Comparison of ENCODE assay signal across 18 cellular contexts in the genomic region with DNA sequence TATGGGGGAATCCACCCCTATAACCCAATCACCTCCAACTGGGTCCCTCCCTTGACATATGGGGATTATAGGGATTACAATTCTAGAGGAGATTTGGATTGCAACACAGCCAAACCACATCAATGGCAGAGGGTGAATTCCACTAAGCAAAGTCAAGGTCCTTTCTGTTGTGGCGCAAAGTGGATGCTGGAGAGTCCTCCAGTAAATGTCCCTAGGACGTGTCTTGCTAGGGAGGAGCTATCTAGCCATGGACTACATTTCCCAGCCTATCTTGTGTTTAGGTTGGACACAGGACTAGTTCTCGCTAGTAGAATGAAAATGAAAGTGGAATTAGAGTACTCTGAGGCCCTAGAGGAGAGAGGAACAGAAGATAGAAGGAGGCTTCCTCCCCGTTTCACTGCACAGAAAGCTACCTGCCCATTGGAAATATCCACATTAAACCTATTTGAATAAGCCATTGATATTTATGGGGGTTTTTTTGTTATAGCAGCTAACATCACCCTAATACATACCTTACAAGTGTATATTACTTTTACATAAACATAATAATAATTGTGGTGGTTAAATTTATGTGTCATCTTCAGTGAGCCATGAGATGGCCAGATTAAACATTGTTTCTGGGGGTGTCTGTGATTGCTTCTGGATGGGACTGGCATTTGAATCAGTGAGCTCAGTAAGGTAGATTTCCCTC.
"Had no signal": no experiment of that assay in that cellular context is flagged by ENCODE, and none has a peak within 500 bp of the region (broad histone marks: within the 10 kb centered on the region; RNA-seq: fewer than 3 reads in every experiment).

No MANE protein-coding gene starts in this region.

- H2AFZ ChIP-seq: neural progenitor cell had no signal

- H3K9me3 ChIP-seq: esophagus squamous epithelium, gastrocnemius medialis, pancreas, suprapubic skin had no signal

- FAIRE-seq: astrocyte, keratinocyte, pancreas had no signal

- H3K36me3 Mint-ChIP-seq: neural progenitor cell, type B pancreatic cell had no signal

- DNase-seq: activated CD4-positive, alpha-beta T cell treated with anti-CD3 and anti-CD28 coated beads for 48 hours; activated CD8-positive, alpha-beta T cell treated with anti-CD3 and anti-CD28 coated beads, Interleukin-2, amount 10 ng/mL, durations not matched to agents 7 days and 5 days; activated naive CD4-positive, alpha-beta T cell treated with Interleukin-2 at 50 U/mL for 16 hours; activated naive CD8-positive, alpha-beta T cell treated with anti-CD3 and anti-CD28 coated beads, Interleukin-2, amount 50 U/mL, for 24 hours; esophagus squamous epithelium; gastrocnemius medialis; heart right ventricle; left ventricle myocardium superior; midbrain; pancreas; stimulated activated CD4-positive, alpha-beta T cell treated with anti-CD3 and anti-CD28 coated beads, Interleukin-2, amount 100 ng/mL, for 48 hours; stimulated activated CD8-positive, alpha-beta memory T cell treated with anti-CD3 and anti-CD28 coated beads, Interleukin-4, amount 100 ng/mL, for 48 hours; stimulated activated naive CD8-positive, alpha-beta T cell treated with anti-CD3 and anti-CD28 coated beads, Interleukin-15, Interleukin-2, amounts not matched to agents 100 U/mL and 50 U/mL, for 24 hours had no signal

- H3K9me3 Mint-ChIP-seq: type B pancreatic cell had no signal

- ATAC-seq: activated CD8-positive, alpha-beta T cell treated with anti-CD3 and anti-CD28 coated beads, Interleukin-2, amount 10 ng/mL, durations not matched to agents 7 days and 5 days; activated naive CD8-positive, alpha-beta T cell treated with anti-CD3 and anti-CD28 coated beads, Interleukin-2, amount 50 U/mL, for 24 hours; gastrocnemius medialis; heart right ventricle; left ventricle myocardium superior; pancreas; stimulated activated naive CD8-positive, alpha-beta T cell treated with anti-CD3 and anti-CD28 coated beads, Interleukin-15, Interleukin-2, amounts not matched to agents 100 U/mL and 50 U/mL, for 24 hours had no signal

- H3K4me3 ChIP-seq: esophagus squamous epithelium, gastrocnemius medialis, heart right ventricle, neural progenitor cell, pancreas, suprapubic skin had no signal

- H3K27ac ChIP-seq: esophagus squamous epithelium, gastrocnemius medialis, heart right ventricle, neural progenitor cell, pancreas, suprapubic skin had no signal

- H3K4me1 Mint-ChIP-seq: activated naive CD8-positive, alpha-beta T cell treated with anti-CD3 and anti-CD28 coated beads, Interleukin-2, amount 50 U/mL, for 24 hours; neural progenitor cell had no signal

- H3K36me3 ChIP-seq: esophagus squamous epithelium, gastrocnemius medialis, heart right ventricle, neural progenitor cell, pancreas, suprapubic skin had no signal

- H3K4me2 ChIP-seq: neural progenitor cell had no signal

- H3K27ac Mint-ChIP-seq: activated CD8-positive, alpha-beta T cell treated with anti-CD3 and anti-CD28 coated beads, Interleukin-2, amount 10 ng/mL, durations not matched to agents 7 days and 5 days; activated naive CD8-positive, alpha-beta T cell treated with anti-CD3 and anti-CD28 coated beads, Interleukin-2, amount 50 U/mL, for 24 hours; neural progenitor cell; type B pancreatic cell had no signal

- H3K27me3 ChIP-seq: gastrocnemius medialis, neural progenitor cell, pancreas had no signal

- H3K4me3 Mint-ChIP-seq: activated CD8-positive, alpha-beta T cell treated with anti-CD3 and anti-CD28 coated beads, Interleukin-2, amount 10 ng/mL, durations not matched to agents 7 days and 5 days; activated naive CD8-positive, alpha-beta T cell treated with anti-CD3 and anti-CD28 coated beads, Interleukin-2, amount 50 U/mL, for 24 hours; neural progenitor cell; type B pancreatic cell had no signal

- H3K4me1 ChIP-seq: esophagus squamous epithelium, gastrocnemius medialis, heart right ventricle, neural progenitor cell, pancreas, suprapubic skin had no signal

- H3K9ac ChIP-seq: neural progenitor cell had no signal
